ENCODE assay signal across 8 cellular contexts in genomic region chr4:56821394-56822263, GRCh38. TPM values are rescaled to one million over a fixed set of nuclear protein-coding genes. Genes with fewer than 3 reads are reported as not detected.
DNase-seq lines count a peak whose midpoint lies in the region; ATAC-seq and TF ChIP-seq lines count a peak whose summit lies in the region.

A gene with protein sequence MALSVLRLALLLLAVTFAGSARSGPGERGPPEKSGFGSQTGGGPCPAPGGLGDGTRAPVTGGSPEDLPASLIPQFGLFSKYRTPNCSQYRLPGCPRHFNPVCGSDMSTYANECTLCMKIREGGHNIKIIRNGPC (minus strand): TSS chr4:56821701. CDS start chr4:56821662, 39 bp downstream.

- H3K4me3 ChIP-seq in HEK293 (ENCODE audit: low read depth, low read length) = peak within 1 kb of the TSS; percentile 46
- H3K4me3 ChIP-seq in retinal pigment epithelial cell (ENCODE audit: low read length) = peak within 1 kb of the TSS; percentile 53

- POLR2A ChIA-PET in HEK293 (lab: Yijun Ruan, JAX) = interaction anchor here (1.0 kb wide), 1 partner anchor 434 kb away, joined by 3 read pairs; the partner anchor contains the start of gene AASDH

- H3K9me3 Mint-ChIP-seq in activated T-cell treated with anti-CD3 and anti-CD28 coated beads, Interleukin-2, amount 50 U/mL, for 4 hours = no peaks in the 10 kb centered on the region

- H3K27ac ChIP-seq in HEK293 (ENCODE audit: extremely low read depth, low read depth, low read length) = no peak within 1 kb of the TSS

- H3K9me3 ChIP-seq in HEK293 (ENCODE audit: control insufficient read depth, insufficient read depth, low read depth, low read length) = no peaks in the 10 kb centered on the region

- DNase-seq in DMS53 (lab: John Stamatoyannopoulos, UW) = peak; percentile 84
- peak; percentile 68 for DNase-seq in NCI-H69 (lab: John Stamatoyannopoulos, UW)
- DNase-seq in activated T-cell treated with anti-CD3 and anti-CD28 coated beads, Interleukin-2, amount 50 U/mL, for 4 hours = peak; percentile 63
- peak; percentile 88 for DNase-seq in germinal center (ENCODE audit: low spot score)
- DNase-seq in retinal pigment epithelial cell (ENCODE audit: low read depth) = no peak
- no peak for DNase-seq in OCI-M2 (lab: John Stamatoyannopoulos, UW; ENCODE audit: unreplicated experiment)
- DNase-seq in sciatic nerve (ENCODE audit: low spot score) = no peak

- intact Hi-C loops in sciatic nerve (cut with DNase I) = no loop called here

- H3K4me3 Mint-ChIP-seq in activated T-cell treated with anti-CD3 and anti-CD28 coated beads, Interleukin-2, amount 50 U/mL, for 4 hours = peak within 1 kb of the TSS; percentile 73

- no peaks in the 10 kb centered on the region for H3K27me3 Mint-ChIP-seq in activated T-cell treated with anti-CD3 and anti-CD28 coated beads, Interleukin-2, amount 50 U/mL, for 4 hours (ENCODE audit: low read depth)

- no peaks in the 10 kb centered on the region for H3K4me1 ChIP-seq in HEK293 (ENCODE audit: control insufficient read depth, insufficient read depth, low read length)

- TF ChIP-seq CTCF in HEK293 (tag by site-specific recombination; IDR thresholded peaks at IDR 0.05) (peak; percentile 70), retinal pigment epithelial cell (conservative IDR thresholded peaks at IDR 0.05; ENCODE audit: low read depth, low read length) (no peak)

- H3K36me3 ChIP-seq in HEK293 (ENCODE audit: control insufficient read depth in 2 of 2, insufficient read depth in 1 of 2, low read length in 2 of 2) = no peaks in the 10 kb centered on the region

- no peaks in the 10 kb centered on the region for H3K36me3 Mint-ChIP-seq in activated T-cell treated with anti-CD3 and anti-CD28 coated beads, Interleukin-2, amount 50 U/mL, for 4 hours (ENCODE audit: insufficient read depth)

- CTCF ChIA-PET in HEK293 (lab: Yijun Ruan, JAX) = no interaction called here

- H3K4me1 Mint-ChIP-seq in activated T-cell treated with anti-CD3 and anti-CD28 coated beads, Interleukin-2, amount 50 U/mL, for 4 hours (ENCODE audit: low read depth) = peaks cover 28% of the 10 kb centered on the region

- ATAC-seq in activated T-cell treated with anti-CD3 and anti-CD28 coated beads, Interleukin-2, amount 50 U/mL, for 4 hours = peak; percentile 84 to 89
- no peak for ATAC-seq in sciatic nerve

TF ChIP-seq in HEK293, 187 proteins besides CTCF, POLR2A, EP300 and RAD21 (continues in another document):
- no peak for TF ChIP-seq ZNF350 (tag by site-specific recombination; IDR thresholded peaks at IDR 0.05)
- TF ChIP-seq ZNF175 (tag by site-specific recombination; IDR thresholded peaks at IDR 0.05) = no peak
- TF ChIP-seq FEZF1 (tag by site-specific recombination; IDR thresholded peaks at IDR 0.05) = no peak
- TF ChIP-seq ZNF404 (tag by site-specific recombination; IDR thresholded peaks at IDR 0.05) = no peak
- TF ChIP-seq ZNF707 (tag by site-specific recombination; IDR thresholded peaks at IDR 0.05) = no peak
- TF ChIP-seq ZNF830 (tag by site-specific recombination; IDR thresholded peaks at IDR 0.05; ENCODE audit: low read depth) = no peak
- no peak for TF ChIP-seq ZNF184 (tag by site-specific recombination; IDR thresholded peaks at IDR 0.05)
- TF ChIP-seq PATZ1 (tag by site-specific recombination; IDR thresholded peaks at IDR 0.05) = no peak
- TF ChIP-seq HOXC10 (CRISPR knock-in tag; IDR thresholded peaks at IDR 0.05) = no peak
- TF ChIP-seq YY1 (tag by site-specific recombination; IDR thresholded peaks at IDR 0.05) = no peak
- peak; percentile 69 for TF ChIP-seq SP2 (tag by site-specific recombination; IDR thresholded peaks at IDR 0.05)
- no peak for TF ChIP-seq ZNF114 (tag by site-specific recombination; IDR thresholded peaks at IDR 0.05)
- TF ChIP-seq YY2 (tag by site-specific recombination; IDR thresholded peaks at IDR 0.05) = no peak
- no peak for TF ChIP-seq ZNF221 (tag by site-specific recombination; IDR thresholded peaks at IDR 0.05; ENCODE audit: borderline replicate concordance)
- no peak for TF ChIP-seq MEIS1 (CRISPR knock-in tag; IDR thresholded peaks at IDR 0.05; ENCODE audit: borderline replicate concordance)
- TF ChIP-seq ZNF324 (tag by site-specific recombination; IDR thresholded peaks at IDR 0.05) = no peak
- no peak for TF ChIP-seq ZSCAN18 (tag by site-specific recombination; IDR thresholded peaks at IDR 0.05)
- TF ChIP-seq GLI4 (tag by site-specific recombination; IDR thresholded peaks at IDR 0.05) = no peak
- TF ChIP-seq ZNF155 (tag by site-specific recombination; IDR thresholded peaks at IDR 0.05) = no peak
- TF ChIP-seq ZNF239 (tag by site-specific recombination; IDR thresholded peaks at IDR 0.05) = no peak
- no peak for TF ChIP-seq ZNF112 (tag by site-specific recombination; IDR thresholded peaks at IDR 0.05)
- TF ChIP-seq, protein P1, sequence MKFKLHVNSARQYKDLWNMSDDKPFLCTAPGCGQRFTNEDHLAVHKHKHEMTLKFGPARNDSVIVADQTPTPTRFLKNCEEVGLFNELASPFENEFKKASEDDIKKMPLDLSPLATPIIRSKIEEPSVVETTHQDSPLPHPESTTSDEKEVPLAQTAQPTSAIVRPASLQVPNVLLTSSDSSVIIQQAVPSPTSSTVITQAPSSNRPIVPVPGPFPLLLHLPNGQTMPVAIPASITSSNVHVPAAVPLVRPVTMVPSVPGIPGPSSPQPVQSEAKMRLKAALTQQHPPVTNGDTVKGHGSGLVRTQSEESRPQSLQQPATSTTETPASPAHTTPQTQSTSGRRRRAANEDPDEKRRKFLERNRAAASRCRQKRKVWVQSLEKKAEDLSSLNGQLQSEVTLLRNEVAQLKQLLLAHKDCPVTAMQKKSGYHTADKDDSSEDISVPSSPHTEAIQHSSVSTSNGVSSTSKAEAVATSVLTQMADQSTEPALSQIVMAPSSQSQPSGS (tag by site-specific recombination; IDR thresholded peaks at IDR 0.05; ENCODE audit: low read depth) = no peak
- no peak for TF ChIP-seq ZNF776 (tag by site-specific recombination; IDR thresholded peaks at IDR 0.05; ENCODE audit: borderline replicate concordance)
- no peak for TF ChIP-seq ZFP37 (tag by site-specific recombination; IDR thresholded peaks at IDR 0.05)
- no peak for TF ChIP-seq OSR2 (tag by site-specific recombination; IDR thresholded peaks at IDR 0.05)
- no peak for TF ChIP-seq KLF10 (tag by site-specific recombination; IDR thresholded peaks at IDR 0.05)
- no peak for TF ChIP-seq ZNF530 (tag by site-specific recombination; IDR thresholded peaks at IDR 0.05; ENCODE audit: low read depth)
- TF ChIP-seq ZNF394 (tag by site-specific recombination; IDR thresholded peaks at IDR 0.05; ENCODE audit: borderline replicate concordance) = no peak
- TF ChIP-seq ZFP69B (tag by site-specific recombination; IDR thresholded peaks at IDR 0.05) = no peak
- TF ChIP-seq ZFP3 (tag by site-specific recombination; IDR thresholded peaks at IDR 0.05; ENCODE audit: low read depth) = no peak
- no peak for TF ChIP-seq HIC1 (tag by site-specific recombination; IDR thresholded peaks at IDR 0.05)
- no peak for TF ChIP-seq ZNF624 (tag by site-specific recombination; IDR thresholded peaks at IDR 0.05)
- TF ChIP-seq KLF9 (tag by site-specific recombination; IDR thresholded peaks at IDR 0.05; ENCODE audit: low read depth) = peak; percentile 34; the same call in 1 of the 2 replicates

RNA-seq across cellular contexts. Expression of the gene that starts here (rescaled TPM):
- under 1 TPM in 1 of 3 donors, not detected in 2; 0.35 TPM for total RNA-seq in activated T-cell treated with anti-CD3 and anti-CD28 coated beads, Interleukin-2, amount 50 U/mL, for 4 hours
- total RNA-seq in sciatic nerve = not detected

Comparison
In these comparisons a context has a peak if more than half of its experiments do, and no peak if none do; other contexts are left out.
1. Peak in DNase-seq and ATAC-seq in activated T-cell treated with anti-CD3 and anti-CD28 coated beads, Interleukin-2, amount 50 U/mL, for 4 hours; RNA of the gene not detected or under 1 TPM.
2. DNase-seq: peak in DMS53 (single experiment), NCI-H69 (single experiment) and germinal center (single experiment); none in retinal pigment epithelial cell (single experiment), OCI-M2 (single experiment) and sciatic nerve (single experiment).